In the genomic region with DNA sequence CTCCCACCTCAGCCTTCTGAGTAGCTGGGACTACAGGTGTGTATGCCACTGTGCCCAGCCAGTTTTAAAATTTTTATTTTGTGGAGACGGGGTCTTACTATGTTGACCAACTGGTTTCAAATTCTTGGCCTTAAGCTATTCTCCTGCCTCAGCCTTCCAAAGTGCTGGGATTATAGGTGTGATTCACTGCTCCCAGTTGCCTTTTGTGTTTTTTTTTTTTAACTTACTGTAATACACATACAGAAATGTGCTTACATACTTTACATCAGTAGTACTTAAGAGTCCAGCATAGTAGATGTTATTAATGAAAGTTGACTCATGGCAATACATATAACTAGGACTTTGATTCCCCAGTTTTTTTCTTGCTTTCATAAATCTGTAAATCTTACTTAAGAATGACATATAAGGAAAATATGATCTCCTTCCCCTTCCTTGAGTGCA, we compare ENCODE assay signal across 13 cellular contexts. TPM values are rescaled to one million over a fixed set of nuclear protein-coding genes. Genes with fewer than 3 reads are reported as not detected.
DNase-seq lines count a peak whose midpoint lies in the region; ATAC-seq, FAIRE-seq and TF ChIP-seq lines count a peak whose summit lies in the region.
"Had no signal": no experiment of that assay in that cellular context is flagged by ENCODE, and none has a peak within 500 bp of the region (broad histone marks: within the 10 kb centered on the region; RNA-seq: fewer than 3 reads in every experiment).

No MANE protein-coding gene starts in this region.

- H3K9me3 ChIP-seq in CD4-positive, alpha-beta memory T cell (ENCODE audit: control insufficient read depth in 1 of 2, low read length in 2 of 2): no peaks in the 10 kb centered on the region
- H3K9me3 ChIP-seq: tibial artery had no signal

- H3K36me3 ChIP-seq in CD4-positive, alpha-beta memory T cell (ENCODE audit: insufficient read depth, low read length): no peaks in the 10 kb centered on the region
- no peaks in the 10 kb centered on the region for H3K36me3 ChIP-seq in bronchial epithelial cell (ENCODE audit: control insufficient read depth, insufficient read depth, low read length)
- H3K36me3 ChIP-seq: tibial artery had no signal

- H3K27me3 ChIP-seq in CD4-positive, alpha-beta memory T cell (ENCODE audit: insufficient read depth, low read length): no peaks in the 10 kb centered on the region
- H3K27me3 ChIP-seq in bronchial epithelial cell (ENCODE audit: control insufficient read depth, insufficient read depth, low read length): no peaks in the 10 kb centered on the region
- H3K27me3 ChIP-seq: tibial artery had no signal

- FAIRE-seq in bronchial epithelial cell (lab: Jason Lieb, UNC) (no peak), RCC 7860 (lab: Jason Lieb, UNC) (no peak)

- no peak overlapping the region for H3K27ac ChIP-seq in CD4-positive, alpha-beta memory T cell (ENCODE audit: low read depth, low read length)

- DNase-seq in CD4-positive, alpha-beta memory T cell: no peak
- DNase-seq in bronchial epithelial cell (ENCODE audit: low read depth) (peak; percentile 82), nephron progenitor cell (no peak), RCC 7860 (ENCODE audit: low spot score) (no peak), left colon (no peak), NCI-H2029 (lab: John Stamatoyannopoulos, UW) (no peak), MV-4-11 (lab: John Stamatoyannopoulos, UW) (no peak)
- DNase-seq: activated CD4-positive, CD25-positive, alpha-beta regulatory T cell; DMS153; Karpas-422; NK-92 treated with Interleukin-12 subunit alpha and Interleukin-12 subunit beta, amount 100 ng/mL, for 24 hours; tibial artery had no signal

- no peaks in the 10 kb centered on the region for H3K9me3 Mint-ChIP-seq in CD4-positive, alpha-beta memory T cell
- H3K9me3 Mint-ChIP-seq in IgD-negative memory B cell: no peaks in the 10 kb centered on the region
- peaks cover 6% of the 10 kb centered on the region for H3K9me3 Mint-ChIP-seq in nephron progenitor cell

- H3K4me1 Mint-ChIP-seq in CD4-positive, alpha-beta memory T cell: peaks cover 61 to 88% (median 77%) of the 10 kb centered on the region in 4 donors
- peaks cover 70 to 78% (median 74%) of the 10 kb centered on the region in 3 donors for H3K4me1 Mint-ChIP-seq in IgD-negative memory B cell
- peaks cover 64% of the 10 kb centered on the region for H3K4me1 Mint-ChIP-seq in nephron progenitor cell

- POLR2A ChIA-PET in CD4-positive, alpha-beta memory T cell (lab: Charles Lee; ENCODE audit: partially characterized antibody): no interaction called here

- TF ChIP-seq CTCF in bronchial epithelial cell (IDR thresholded peaks at IDR 0.05; ENCODE audit: insufficient read depth, low read length, severe bottlenecking) (no peak), nephron progenitor cell (IDR thresholded peaks at IDR 0.05) (no peak)

- intact Hi-C loops in CD4-positive, alpha-beta memory T cell (cut with micrococcal nuclease): loop anchor here (5.0 kb wide), 1 partner anchor 1398 kb away; a partner anchor contains a TSS
- intact Hi-C loops in left colon (cut with DNase I, micrococcal nuclease): no loop called here

- CTCF ChIA-PET in CD4-positive, alpha-beta memory T cell (lab: Charles Lee; ENCODE audit: partially characterized antibody): interaction anchor here (0.5 to 1.6 kb wide), 2 partner anchors 94 to 931 kb away, joined by 3 to 4 read pairs; no protein-coding TSS in a partner anchor

- H3K27me3 Mint-ChIP-seq in CD4-positive, alpha-beta memory T cell: no peaks in the 10 kb centered on the region
- H3K27me3 Mint-ChIP-seq in IgD-negative memory B cell (no peaks in the 10 kb centered on the region), nephron progenitor cell (ENCODE audit: low read depth, poor library complexity) (peaks cover 2% of the 10 kb centered on the region)

- peaks cover 11% of the 10 kb centered on the region in 2 donors for H3K36me3 Mint-ChIP-seq in CD4-positive, alpha-beta memory T cell
- H3K36me3 Mint-ChIP-seq in IgD-negative memory B cell: peaks cover 8% of the 10 kb centered on the region
- peaks cover 32% of the 10 kb centered on the region for H3K36me3 Mint-ChIP-seq in nephron progenitor cell (ENCODE audit: low read depth)

- peaks cover 75% of the 10 kb centered on the region for H3K4me1 ChIP-seq in CD4-positive, alpha-beta memory T cell (ENCODE audit: insufficient read depth, low read length)

- H3K4me3 ChIP-seq in CD4-positive, alpha-beta memory T cell (ENCODE audit: low read length in 2 of 2): no peak overlapping the region
- no peak overlapping the region for H3K4me3 ChIP-seq in bronchial epithelial cell (ENCODE audit: low read depth, low read length)

- H3K27ac Mint-ChIP-seq in CD4-positive, alpha-beta memory T cell: peak overlapping the region; percentile 15 to 79 (median 53)
- H3K27ac Mint-ChIP-seq in IgD-negative memory B cell (peak overlapping the region; percentile 84 to 95 (median 95)), nephron progenitor cell (peak overlapping the region; percentile 80)

- ATAC-seq in left colon: no peak

- peak overlapping the region; percentile 58 to 96 (median 88) for H3K4me3 Mint-ChIP-seq in CD4-positive, alpha-beta memory T cell
- H3K4me3 Mint-ChIP-seq in IgD-negative memory B cell: peak overlapping the region; percentile 78 to 96 (median 94)
- H3K4me3 Mint-ChIP-seq in nephron progenitor cell: no peak overlapping the region

RNA-seq across cellular contexts. Expression of a gene that starts 4.7 kb away (rescaled TPM):
- total RNA-seq in CD4-positive, alpha-beta memory T cell: 10 to 100 TPM; 79.8 to 81.0 TPM
- polyA plus RNA-seq in CD4-positive, alpha-beta memory T cell: 10 to 100 TPM; 21.0 to 24.0 TPM
- polyA plus RNA-seq in IgD-negative memory B cell: 21.5 TPM
- total RNA-seq in bronchial epithelial cell: 78.9 and 85.0 TPM in 2 replicates
- total RNA-seq in left colon: 100 to 1,000 TPM in 1 of 2 donors, 10 to 100 TPM in 1; 89.5 to 106 TPM
